25 cellular contexts compared by ENCODE assay signal in genomic region chr12:16588812-16589211, GRCh38. TPM values are rescaled to one million over a fixed set of nuclear protein-coding genes. Genes with fewer than 3 reads are reported as not detected.
DNase-seq lines count a peak whose midpoint lies in the region; TF ChIP-seq lines count a peak whose summit lies in the region.
"Had no signal": no experiment of that assay in that cellular context is flagged by ENCODE, and none has a peak within 500 bp of the region (broad histone marks: within the 10 kb centered on the region; RNA-seq: fewer than 3 reads in every experiment).

No MANE protein-coding gene starts in this region.

- H3K27ac ChIP-seq in dorsolateral prefrontal cortex = peak overlapping the region in 35 of 59 donors; percentile 6 to 90 (median 61)
- H3K27ac ChIP-seq in mesendoderm (ENCODE audit: low read depth, low read length) = no peak overlapping the region
- peak overlapping the region in 2 of 3 donors; percentile 92 to 98 for H3K27ac ChIP-seq in thyroid gland
- H3K27ac ChIP-seq: C4-2B, HL-60, SJCRH30 had no signal

- no peak overlapping the region for H4K8ac ChIP-seq in mesendoderm (ENCODE audit: low read depth, low read length)

- no peak overlapping the region for H2BK120ac ChIP-seq in mesendoderm (ENCODE audit: low read depth, low read length)

- H3K4me1 ChIP-seq in mesendoderm (ENCODE audit: control insufficient read depth, low read depth, low read length) (no peaks in the 10 kb centered on the region), thyroid gland (peaks cover 51 to 64% of the 10 kb centered on the region in 2 donors)

- H3K4me3 ChIP-seq in dorsolateral prefrontal cortex (no peak overlapping the region), mesendoderm (ENCODE audit: low read length) (no peak overlapping the region), thyroid gland (replicated peaks in 1 of 3) (no peak overlapping the region)
- H3K4me3 ChIP-seq: SJCRH30 had no signal

- H3K79me1 ChIP-seq in mesendoderm (ENCODE audit: low read length) = no peaks in the 10 kb centered on the region

- H3K27me3 ChIP-seq in dorsolateral prefrontal cortex (no peaks in the 10 kb centered on the region), mesendoderm (ENCODE audit: insufficient read depth, low read length, poor library complexity) (no peaks in the 10 kb centered on the region), thyroid gland (no peaks in the 10 kb centered on the region)
- H3K27me3 ChIP-seq: SJCRH30 had no signal

- no peak overlapping the region for H2BK5ac ChIP-seq in mesendoderm (ENCODE audit: low read length)

- H3K56ac ChIP-seq in mesendoderm (ENCODE audit: low read length) = no peak overlapping the region

- no CpG with 5 or more reads among the region's 6 CpGs for WGBS in mesendoderm (ENCODE audit: extremely low coverage, insufficient coverage, low lambda C conversion rate)
- 91 to 93% methylated on average over 6 of the region's 6 CpGs for WGBS in thyroid gland, 2 donors

- H3K18ac ChIP-seq in mesendoderm (ENCODE audit: low read length) = no peak overlapping the region

- no peaks in the 10 kb centered on the region for H3K36me3 ChIP-seq in mesendoderm (ENCODE audit: control insufficient read depth, insufficient read depth, low read length)
- no peaks in the 10 kb centered on the region for H3K36me3 ChIP-seq in thyroid gland
- H3K36me3 ChIP-seq: SJCRH30 had no signal

- H4K5ac ChIP-seq in mesendoderm (ENCODE audit: low read length) = no peak overlapping the region

- H2BK15ac ChIP-seq in mesendoderm (replicated peaks; ENCODE audit: low read depth) = no peak overlapping the region

- H3K4ac ChIP-seq in mesendoderm (ENCODE audit: low read depth, low read length) = no peak overlapping the region

- no peak overlapping the region for H3K4me2 ChIP-seq in mesendoderm (ENCODE audit: low read length)

- TF ChIP-seq POLR2A in thyroid gland (IDR thresholded peaks at IDR 0.05) = no peak

- H3K79me2 ChIP-seq in mesendoderm (ENCODE audit: control insufficient read depth, insufficient read depth, low read length) = no peaks in the 10 kb centered on the region

- H3K23ac ChIP-seq in mesendoderm (ENCODE audit: low read length) = no peak overlapping the region

- no peak overlapping the region for H2AK5ac ChIP-seq in mesendoderm (ENCODE audit: low read length)

- TF ChIP-seq CTCF in dorsolateral prefrontal cortex (IDR thresholded peaks at IDR 0.05 in 54 of 56, conservative IDR thresholded peaks at IDR 0.05 in 2 of 56; ENCODE audit: low read depth in 1 of 56, partially characterized antibody in 56 of 56) (no peak), thyroid gland (IDR thresholded peaks at IDR 0.05) (no peak)

- no peak overlapping the region for H3K9ac ChIP-seq in mesendoderm (ENCODE audit: low read length)

- peak; percentile 72 for DNase-seq in LHCN-M2 (ENCODE audit: low read depth)
- no peak for DNase-seq in dorsolateral prefrontal cortex
- peak; percentile 75 for DNase-seq in mesendoderm
- DNase-seq in thyroid gland = no peak
- DNase-seq in NCI-H2196 (lab: John Stamatoyannopoulos, UW; ENCODE audit: unreplicated experiment) = no peak
- no peak for DNase-seq in NCI-H524 (lab: John Stamatoyannopoulos, UW)
- no peak for DNase-seq in T-helper 1 cell
- DNase-seq in inferior parietal cortex (ENCODE audit: extremely low spot score) = no peak
- DNase-seq: Calu3; CD8-positive, alpha-beta memory T cell; DMS153; H9; KBM-7; NCI-H1105; NCI-H146; NCI-H2029; NCI-H345; NCI-H524 treated with DMSO at 0.1 percent for 48 hours; NCI-H82; OCI-M1; SJCRH30 had no signal

- no peaks in the 10 kb centered on the region for H3K9me3 ChIP-seq in thyroid gland
- H3K9me3 ChIP-seq: SJCRH30 had no signal

- intact Hi-C loops in dorsolateral prefrontal cortex (cut with DNase I) (no loop called here), thyroid gland (cut with DNase I) (no loop called here)

RNA-seq across cellular contexts. Expression of gene LMO3, which starts 17.1 kb away (rescaled TPM):
- 179 and 238 TPM in 2 replicates for total RNA-seq in LHCN-M2 (2014; rRNA removed)
- polyA plus RNA-seq in LHCN-M2 (2012) = 54.5 TPM
- 100 to 1,000 TPM; 136 to 490 (median 292) TPM for total RNA-seq in dorsolateral prefrontal cortex
- polyA plus RNA-seq in mesendoderm (2013, experiment 1 of 2) = 0.67 TPM
- polyA plus RNA-seq in mesendoderm (2013, experiment 2 of 2) = 0.67 TPM
- 100 to 1,000 TPM; 132 to 282 (median 197) TPM for total RNA-seq in thyroid gland
- total RNA-seq: Calu3; CD8-positive, alpha-beta memory T cell; H9; HepG2; HT-29 had no signal
- polyA plus RNA-seq: CD8-positive, alpha-beta memory T cell; HepG2 had no signal

Comparison
In these comparisons a context has a peak if more than half of its experiments do, and no peak if none do; other contexts are left out.
1. DNase-seq: peak in LHCN-M2 (single experiment) and mesendoderm (single experiment); none in dorsolateral prefrontal cortex (0 of 10), thyroid gland (0 of 2), NCI-H2196 (single experiment), NCI-H524 (0 of 2), T-helper 1 cell (0 of 5) and inferior parietal cortex (single experiment).